9 cellular contexts compared by ENCODE assay signal in genomic region chr6:89242574-89243330, GRCh38. TPM values are rescaled to one million over a fixed set of nuclear protein-coding genes. Genes with fewer than 3 reads are reported as not detected.
A peak's percentile ranks its signal among the peaks of the same experiment; 100 is the strongest.
DNase-seq lines count a peak whose midpoint lies in the region; ATAC-seq and TF ChIP-seq lines count a peak whose summit lies in the region.
"Had no signal": no experiment of that assay in that cellular context is flagged by ENCODE, and none has a peak within 500 bp of the region (broad histone marks: within the 10 kb centered on the region; RNA-seq: fewer than 3 reads in every experiment).

No MANE protein-coding gene starts in this region.

- H3K27me3 ChIP-seq in A673 (replicated peaks; ENCODE audit: insufficient read depth, low read depth, low read length, poor library complexity) (no peaks in the 10 kb centered on the region), WERI-Rb-1 (ENCODE audit: insufficient read depth, low read depth, severe bottlenecking) (no peaks in the 10 kb centered on the region), iPS-18a (ENCODE audit: control insufficient read depth, insufficient read depth, low read length) (peaks cover 6% of the 10 kb centered on the region)

- H3K4me3 ChIP-seq in A673 (ENCODE audit: low read depth, low read length, poor library complexity, severe bottlenecking) = no peak overlapping the region
- H3K4me3 ChIP-seq in GM12864 (ENCODE audit: low read depth, low read length) = no peak overlapping the region
- no peak overlapping the region for H3K4me3 ChIP-seq in WERI-Rb-1 (ENCODE audit: low read depth, low read length)
- peak overlapping the region; percentile 30 for H3K4me3 ChIP-seq in iPS-18a (ENCODE audit: low read length)

- H3K4me1 ChIP-seq in A673 (ENCODE audit: insufficient read depth, low read length, poor library complexity, severe bottlenecking) = peaks cover 37% of the 10 kb centered on the region
- peaks cover 19% of the 10 kb centered on the region for H3K4me1 ChIP-seq in iPS-18a (ENCODE audit: control insufficient read depth, low read depth, low read length)

- BruUV-seq in A673 (replicated peaks; lab: Mats Ljungman, UMichigan) = no TSS peak

- H3K27ac ChIP-seq in A673 (ENCODE audit: low read depth, low read length, poor library complexity, severe bottlenecking) (peak overlapping the region; percentile 63), WERI-Rb-1 (no peak overlapping the region), iPS-18a (ENCODE audit: low read length) (no peak overlapping the region)

- no peak for ATAC-seq in GM18517 (IDR thresholded peaks at IDR 0.05; ENCODE audit: unreplicated experiment)

- POLR2A ChIA-PET in A673 (lab: Charles Lee; ENCODE audit: low non-redundant PET) = interaction anchor here (0.5 kb wide), 1 partner anchor 41 kb away, joined by 8 read pairs; no protein-coding TSS in a partner anchor

- no peaks in the 10 kb centered on the region for H3K36me3 Mint-ChIP-seq in endothelial cell (ENCODE audit: low read depth, unreplicated experiment)

- DNase-seq in A673 (ENCODE audit: low spot score) = peak; percentile 91
- DNase-seq in GM12864 (ENCODE audit: low read depth) = no peak
- peak; percentile 28 for DNase-seq in NCI-H2029 (lab: John Stamatoyannopoulos, UW)
- peak; percentile 21 for DNase-seq in WERI-Rb-1
- peak; percentile 61 for DNase-seq in superior temporal gyrus (ENCODE audit: extremely low spot score)
- no peak for DNase-seq in endothelial cell (ENCODE audit: low spot score)

- TF ChIP-seq CTCF in A673 (conservative IDR thresholded peaks at IDR 0.05; ENCODE audit: low read depth, low read length) (peak; percentile 68), GM12864 (IDR thresholded peaks at IDR 0.05; ENCODE audit: low read depth, low read length, missing control alignments) (peak; percentile 43), WERI-Rb-1 (IDR thresholded peaks at IDR 0.05; ENCODE audit: low read depth, low read length) (peak; percentile 44), endothelial cell (IDR thresholded peaks at IDR 0.05; ENCODE audit: unreplicated experiment) (no peak)

- H3K27ac Mint-ChIP-seq in endothelial cell (ENCODE audit: unreplicated experiment) = no peak overlapping the region

- H3K4me3 Mint-ChIP-seq in endothelial cell (ENCODE audit: unreplicated experiment) = no peak overlapping the region

- peaks cover 2% of the 10 kb centered on the region for H3K27me3 Mint-ChIP-seq in endothelial cell (ENCODE audit: unreplicated experiment)

- H3K9me3 ChIP-seq in A673 (ENCODE audit: low read depth, low read length, poor library complexity, severe bottlenecking) (no peaks in the 10 kb centered on the region), WERI-Rb-1 (ENCODE audit: severe bottlenecking) (no peaks in the 10 kb centered on the region), iPS-18a (ENCODE audit: control insufficient read depth, low read depth, low read length) (no peaks in the 10 kb centered on the region)

- no peaks in the 10 kb centered on the region for H3K36me3 ChIP-seq in A673 (ENCODE audit: insufficient read depth, low read length, poor library complexity, severe bottlenecking)
- no peaks in the 10 kb centered on the region for H3K36me3 ChIP-seq in WERI-Rb-1
- no peaks in the 10 kb centered on the region for H3K36me3 ChIP-seq in iPS-18a (ENCODE audit: control insufficient read depth, low read depth, low read length)

- CTCF ChIA-PET in A673 (lab: Charles Lee) = interaction anchor here (0.5 to 1.0 kb wide), 6 partner anchors 26 to 260 kb away, joined by 3 to 7 read pairs (median 4); no protein-coding TSS in a partner anchor

- intact Hi-C loops in A673 (cut with micrococcal nuclease; ENCODE audit: unreplicated experiment) = loop anchor here (1.0 to 5.0 kb wide), 4 partner anchors 95 to 260 kb away; partner anchors contain the start of genes PM20D2 and PNRC1

- no peak overlapping the region for H3K9ac ChIP-seq in iPS-18a (ENCODE audit: low read length)

- peaks cover 23% of the 10 kb centered on the region for H3K4me1 Mint-ChIP-seq in endothelial cell (ENCODE audit: unreplicated experiment)

- H3K9me3 Mint-ChIP-seq in endothelial cell (ENCODE audit: unreplicated experiment) = no peaks in the 10 kb centered on the region

RNA-seq across cellular contexts. Expression of gene GABRR1, which starts 25.6 kb away (rescaled TPM):
- total RNA-seq in A673 (2021) = 0.37 and 0.67 TPM in 2 replicates
- total RNA-seq in endothelial cell (ENCODE audit: unreplicated experiment) = not detected
- total RNA-seq: urinary bladder had no signal

Comparison
In these comparisons a context has a peak if more than half of its experiments do, and no peak if none do; other contexts are left out.
1. DNase-seq: peak in A673 (single experiment), NCI-H2029 (single experiment), WERI-Rb-1 (single experiment) and superior temporal gyrus (single experiment); none in GM12864 (single experiment) and endothelial cell (single experiment).